ENCODE assay signal across 1 cellular context in the genomic region with DNA sequence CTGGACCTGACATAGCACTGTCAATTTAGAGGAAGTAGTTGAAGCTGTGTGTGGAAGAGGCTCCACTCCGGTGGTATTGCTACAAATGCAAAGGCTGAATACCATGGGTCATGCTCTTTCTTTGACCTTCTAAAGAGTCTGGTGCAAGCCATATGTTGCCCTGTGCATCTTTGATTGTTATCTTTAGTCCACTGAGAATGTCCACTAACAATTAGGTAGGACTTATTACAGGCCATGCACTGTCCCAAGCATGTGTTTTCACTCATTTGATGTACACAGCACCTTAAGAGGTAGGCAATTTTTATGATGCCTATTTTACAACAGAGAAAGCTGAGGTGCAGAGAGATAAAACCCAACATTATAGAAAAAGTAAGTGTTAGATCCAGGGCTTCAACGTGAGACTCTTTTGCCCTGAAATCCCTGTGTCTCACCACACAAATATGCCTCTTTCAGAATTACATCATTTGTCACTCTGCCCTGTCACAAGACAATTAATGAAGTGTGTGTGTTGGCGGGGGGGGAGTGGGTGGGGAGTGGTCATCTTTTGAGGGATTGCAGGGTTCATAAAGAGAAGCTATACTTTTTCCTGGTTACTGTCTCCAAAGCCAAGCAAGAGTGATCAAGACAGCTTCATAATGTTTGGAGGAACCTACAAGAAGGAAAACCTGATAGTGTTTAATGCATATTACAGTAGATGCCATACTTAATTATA.
A peak's percentile ranks its signal among the peaks of the same experiment; 100 is the strongest.
TF ChIP-seq lines count a peak whose summit lies in the region.

No MANE protein-coding gene starts in this region.

TF ChIP-seq in SK-N-SH treated with all-trans-retinoic acid at 6 μM for 48 hours, 23 proteins besides CTCF, POLR2A, EP300 and RAD21 (continued from another document):
- TF ChIP-seq, protein P1, sequence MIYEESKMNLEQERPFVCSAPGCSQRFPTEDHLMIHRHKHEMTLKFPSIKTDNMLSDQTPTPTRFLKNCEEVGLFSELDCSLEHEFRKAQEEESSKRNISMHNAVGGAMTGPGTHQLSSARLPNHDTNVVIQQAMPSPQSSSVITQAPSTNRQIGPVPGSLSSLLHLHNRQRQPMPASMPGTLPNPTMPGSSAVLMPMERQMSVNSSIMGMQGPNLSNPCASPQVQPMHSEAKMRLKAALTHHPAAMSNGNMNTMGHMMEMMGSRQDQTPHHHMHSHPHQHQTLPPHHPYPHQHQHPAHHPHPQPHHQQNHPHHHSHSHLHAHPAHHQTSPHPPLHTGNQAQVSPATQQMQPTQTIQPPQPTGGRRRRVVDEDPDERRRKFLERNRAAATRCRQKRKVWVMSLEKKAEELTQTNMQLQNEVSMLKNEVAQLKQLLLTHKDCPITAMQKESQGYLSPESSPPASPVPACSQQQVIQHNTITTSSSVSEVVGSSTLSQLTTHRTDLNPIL (CRISPR knock-in tag; IDR thresholded peaks at IDR 0.05; ENCODE audit: low read depth) = 0 out of 2 replicates have a peak, but pooled peaks have one; percentile 28
- TF ChIP-seq ZNF70 (CRISPR knock-in tag; IDR thresholded peaks at IDR 0.05) = no peak
- TF ChIP-seq OSR1 (CRISPR knock-in tag; IDR thresholded peaks at IDR 0.05) = no peak
- no peak for TF ChIP-seq ESRRG (CRISPR knock-in tag; IDR thresholded peaks at IDR 0.05)
- no peak for TF ChIP-seq PPARA (CRISPR knock-in tag; IDR thresholded peaks at IDR 0.05; ENCODE audit: borderline replicate concordance)
- TF ChIP-seq GLIS3 (CRISPR knock-in tag; IDR thresholded peaks at IDR 0.05) = no peak
- TF ChIP-seq CSDC2 (CRISPR knock-in tag; IDR thresholded peaks at IDR 0.05) = peak; percentile 69; the same call in 1 of the 2 replicates
- no peak for TF ChIP-seq ARNTL (CRISPR knock-in tag; IDR thresholded peaks at IDR 0.05; ENCODE audit: borderline replicate concordance, low read depth)
- TF ChIP-seq, protein P2, sequence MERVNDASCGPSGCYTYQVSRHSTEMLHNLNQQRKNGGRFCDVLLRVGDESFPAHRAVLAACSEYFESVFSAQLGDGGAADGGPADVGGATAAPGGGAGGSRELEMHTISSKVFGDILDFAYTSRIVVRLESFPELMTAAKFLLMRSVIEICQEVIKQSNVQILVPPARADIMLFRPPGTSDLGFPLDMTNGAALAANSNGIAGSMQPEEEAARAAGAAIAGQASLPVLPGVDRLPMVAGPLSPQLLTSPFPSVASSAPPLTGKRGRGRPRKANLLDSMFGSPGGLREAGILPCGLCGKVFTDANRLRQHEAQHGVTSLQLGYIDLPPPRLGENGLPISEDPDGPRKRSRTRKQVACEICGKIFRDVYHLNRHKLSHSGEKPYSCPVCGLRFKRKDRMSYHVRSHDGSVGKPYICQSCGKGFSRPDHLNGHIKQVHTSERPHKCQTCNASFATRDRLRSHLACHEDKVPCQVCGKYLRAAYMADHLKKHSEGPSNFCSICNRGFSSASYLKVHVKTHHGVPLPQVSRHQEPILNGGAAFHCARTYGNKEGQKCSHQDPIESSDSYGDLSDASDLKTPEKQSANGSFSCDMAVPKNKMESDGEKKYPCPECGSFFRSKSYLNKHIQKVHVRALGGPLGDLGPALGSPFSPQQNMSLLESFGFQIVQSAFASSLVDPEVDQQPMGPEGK (CRISPR knock-in tag; IDR thresholded peaks at IDR 0.05; ENCODE audit: borderline replicate concordance) = no peak
- no peak for TF ChIP-seq ZFP30 (CRISPR knock-in tag; IDR thresholded peaks at IDR 0.05)
- TF ChIP-seq ZNF565 (CRISPR knock-in tag; conservative IDR thresholded peaks at IDR 0.05; ENCODE audit: low read depth) = no peak
- peak; percentile 39 for TF ChIP-seq ISL1 (CRISPR knock-in tag; IDR thresholded peaks at IDR 0.05)
- no peak for TF ChIP-seq BACH2 (CRISPR knock-in tag; IDR thresholded peaks at IDR 0.05; ENCODE audit: borderline replicate concordance)
- TF ChIP-seq RARB (CRISPR knock-in tag; IDR thresholded peaks at IDR 0.05) = peak; percentile 77; the same call in 1 of the 2 replicates
- peak; percentile 30; the same call in 1 of the 2 replicates for TF ChIP-seq ZC3H10 (CRISPR knock-in tag; IDR thresholded peaks at IDR 0.05)
- no peak for TF ChIP-seq ZNF8 (CRISPR knock-in tag; IDR thresholded peaks at IDR 0.05)
- TF ChIP-seq, protein P3, sequence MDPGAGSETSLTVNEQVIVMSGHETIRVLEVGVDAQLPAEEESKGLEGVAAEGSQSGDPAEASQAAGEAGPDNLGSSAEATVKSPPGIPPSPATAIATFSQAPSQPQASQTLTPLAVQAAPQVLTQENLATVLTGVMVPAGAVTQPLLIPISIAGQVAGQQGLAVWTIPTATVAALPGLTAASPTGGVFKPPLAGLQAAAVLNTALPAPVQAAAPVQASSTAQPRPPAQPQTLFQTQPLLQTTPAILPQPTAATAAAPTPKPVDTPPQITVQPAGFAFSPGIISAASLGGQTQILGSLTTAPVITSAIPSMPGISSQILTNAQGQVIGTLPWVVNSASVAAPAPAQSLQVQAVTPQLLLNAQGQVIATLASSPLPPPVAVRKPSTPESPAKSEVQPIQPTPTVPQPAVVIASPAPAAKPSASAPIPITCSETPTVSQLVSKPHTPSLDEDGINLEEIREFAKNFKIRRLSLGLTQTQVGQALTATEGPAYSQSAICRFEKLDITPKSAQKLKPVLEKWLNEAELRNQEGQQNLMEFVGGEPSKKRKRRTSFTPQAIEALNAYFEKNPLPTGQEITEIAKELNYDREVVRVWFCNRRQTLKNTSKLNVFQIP (CRISPR knock-in tag; IDR thresholded peaks at IDR 0.05; ENCODE audit: borderline replicate concordance, low read depth) = no peak
